In genomic region chr9:90451804-90452203, GRCh38 we compare ENCODE assay signal across 18 cellular contexts.
DNase-seq lines count a peak whose midpoint lies in the region; ATAC-seq, FAIRE-seq and TF ChIP-seq lines count a peak whose summit lies in the region.
"Had no signal": no experiment of that assay in that cellular context is flagged by ENCODE, and none has a peak within 500 bp of the region (broad histone marks: within the 10 kb centered on the region; RNA-seq: fewer than 3 reads in every experiment).

No MANE protein-coding gene starts in this region.

- no peaks in the 10 kb centered on the region for H3K27me3 ChIP-seq in pancreas

- ATAC-seq in left colon (peak; percentile 8), pancreas (peak in 3 of 4 donors; percentile 51 to 62 (median 56)), GM19328 (IDR thresholded peaks at IDR 0.05; ENCODE audit: unreplicated experiment) (no peak), HG02970 (IDR thresholded peaks at IDR 0.05; ENCODE audit: low FRiP score, unreplicated experiment) (no peak)

- DNase-seq in left colon (no peak), pancreas (no peak), hippocampal formation (lab: John Stamatoyannopoulos, UW) (no peak)
- DNase-seq: C1 segment of cervical spinal cord; Calu3; CD4-positive, alpha-beta memory T cell; COR-L47; DMS53; DMS79 treated with DMSO at 0.1 percent for 48 hours; GM23248; HFFc6 had no signal

- FAIRE-seq in pancreas (lab: Jason Lieb, UNC): no peak
- FAIRE-seq: G401.6, GM12892, H54 had no signal

- H3K4me1 ChIP-seq in pancreas: no peaks in the 10 kb centered on the region
- H3K4me1 ChIP-seq: HAP-1 had no signal

- no peaks in the 10 kb centered on the region for H3K9me3 ChIP-seq in pancreas
- H3K9me3 ChIP-seq: HAP-1 had no signal

- no peak overlapping the region for H3K4me3 ChIP-seq in pancreas
- H3K4me3 ChIP-seq: GM23248, HAP-1 had no signal

- 0% methylated on average over 1 of the region's 1 CpG for WGBS in pancreas, 2 donors

- no peaks in the 10 kb centered on the region for H3K36me3 ChIP-seq in pancreas
- H3K36me3 ChIP-seq: HAP-1 had no signal

- TF ChIP-seq CTCF in VCaP (conservative IDR thresholded peaks at IDR 0.05): no peak
- no peak for TF ChIP-seq CTCF in pancreas (IDR thresholded peaks at IDR 0.05)

- intact Hi-C loops in left colon (cut with DNase I, micrococcal nuclease): no loop called here
- intact Hi-C loops in pancreas (cut with DNase I): no loop called here

- H3K27ac ChIP-seq in VCaP (peak overlapping the region; percentile 38), pancreas (peak overlapping the region in 2 of 4 donors; percentile 28 to 39)
- H3K27ac ChIP-seq: GM23248 had no signal

Comparison
In these comparisons a context has a peak if more than half of its experiments do, and no peak if none do; other contexts are left out.
1. ATAC-seq: peak in left colon (single experiment) and pancreas (3 of 4); none in GM19328 (single experiment) and HG02970 (single experiment).